ENCODE assay signal across 16 cellular contexts in the genomic region with DNA sequence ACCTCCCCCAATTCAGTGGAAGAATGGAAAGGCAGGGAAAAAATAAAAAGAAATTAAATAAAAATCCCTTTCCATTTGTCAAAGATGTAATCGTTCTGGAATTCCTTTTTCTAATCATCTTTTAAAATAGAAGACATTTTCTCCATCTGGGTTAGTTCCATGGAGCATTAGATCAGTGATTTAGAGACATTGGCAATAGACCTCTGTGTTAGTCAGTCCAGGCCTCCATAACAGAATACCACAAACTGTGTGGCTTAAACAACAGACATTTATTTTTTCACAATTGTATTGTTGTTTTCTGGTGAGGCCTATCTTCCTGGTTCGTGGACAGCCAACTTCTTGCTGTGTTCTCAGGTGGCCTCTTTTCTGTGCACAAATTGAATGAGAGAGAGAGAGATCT.
DNase-seq lines count a peak whose midpoint lies in the region; ATAC-seq, FAIRE-seq and TF ChIP-seq lines count a peak whose summit lies in the region.
"Had no signal": no experiment of that assay in that cellular context is flagged by ENCODE, and none has a peak within 500 bp of the region (broad histone marks: within the 10 kb centered on the region; RNA-seq: fewer than 3 reads in every experiment).

No MANE protein-coding gene starts in this region.

- DNase-seq in DND-41 (no peak), H54 (ENCODE audit: insufficient read length, low spot score) (no peak), fibroblast of mammary gland (ENCODE audit: low read depth) (peak; percentile 39), osteoblast (ENCODE audit: insufficient read length, low spot score, missing footprints) (no peak), DMS 273 (lab: John Stamatoyannopoulos, UW; ENCODE audit: unreplicated experiment) (no peak), SHP77 (lab: John Stamatoyannopoulos, UW) (no peak), glutamatergic neuron (no peak)
- DNase-seq: AML-193; Caco-2; CD8-positive, alpha-beta memory T cell; DMS53; H7 had no signal

- no peak; the same call in 2 of the 3 replicates for ATAC-seq in DND-41 (ENCODE audit: insufficient read depth, low read depth)
- no peak for ATAC-seq in HG02870 (IDR thresholded peaks at IDR 0.05; ENCODE audit: unreplicated experiment)
- ATAC-seq: K562 had no signal

- H3K36me3 Mint-ChIP-seq in glutamatergic neuron (ENCODE audit: unreplicated experiment) = no peaks in the 10 kb centered on the region

- H3K36me3 ChIP-seq in DND-41 (ENCODE audit: insufficient read depth, low read length) (no peaks in the 10 kb centered on the region), osteoblast (ENCODE audit: insufficient read depth, low read length) (no peaks in the 10 kb centered on the region)
- H3K36me3 ChIP-seq: BLaER1 had no signal

- H3K4me3 Mint-ChIP-seq in glutamatergic neuron (ENCODE audit: unreplicated experiment) = no peak overlapping the region
- H3K4me3 Mint-ChIP-seq: CD8-positive, alpha-beta memory T cell had no signal

- H3K79me2 ChIP-seq in DND-41 (ENCODE audit: insufficient read depth, low read length) = no peaks in the 10 kb centered on the region
- H3K79me2 ChIP-seq in osteoblast (ENCODE audit: insufficient read depth, low read length) = no peaks in the 10 kb centered on the region

- H3K4me1 Mint-ChIP-seq in glutamatergic neuron (ENCODE audit: low read depth, unreplicated experiment) = no peaks in the 10 kb centered on the region
- H3K4me1 Mint-ChIP-seq: CD8-positive, alpha-beta memory T cell had no signal

- peak overlapping the region; percentile 14; the same call in 1 of the 2 replicates for H2AFZ ChIP-seq in DND-41 (ENCODE audit: low read depth, low read length)
- H2AFZ ChIP-seq in osteoblast (ENCODE audit: low read length) = peak overlapping the region; percentile 24

- no peaks in the 10 kb centered on the region for H3K27me3 Mint-ChIP-seq in glutamatergic neuron (ENCODE audit: unreplicated experiment)

- no peak overlapping the region for H3K4me3 ChIP-seq in DND-41 (ENCODE audit: low read depth in 1 of 2, low read length in 2 of 2)
- H3K4me3 ChIP-seq in fibroblast of mammary gland (ENCODE audit: control insufficient read depth, low read depth, low read length) = no peak overlapping the region
- no peak overlapping the region for H3K4me3 ChIP-seq in osteoblast (ENCODE audit: insufficient read depth, low read length)
- H3K4me3 ChIP-seq: BLaER1, K562 had no signal

- H3K9me3 ChIP-seq in DND-41 (ENCODE audit: insufficient read depth, low read length, severe bottlenecking) (no peaks in the 10 kb centered on the region), osteoblast (ENCODE audit: low read depth, low read length) (no peaks in the 10 kb centered on the region)
- H3K9me3 ChIP-seq: BLaER1, Caco-2 had no signal

- FAIRE-seq in H54 (lab: Jason Lieb, UNC) = peak; percentile 57
- FAIRE-seq: GM19239 had no signal

- H3K27me3 ChIP-seq in DND-41 (ENCODE audit: insufficient read depth, low read length, poor library complexity) (no peaks in the 10 kb centered on the region), osteoblast (ENCODE audit: insufficient read depth, low read length) (no peaks in the 10 kb centered on the region)
- H3K27me3 ChIP-seq: BLaER1 had no signal

- H3K27ac Mint-ChIP-seq in glutamatergic neuron (ENCODE audit: unreplicated experiment) = no peak overlapping the region
- H3K27ac Mint-ChIP-seq: CD8-positive, alpha-beta memory T cell had no signal

- no peaks in the 10 kb centered on the region for H4K20me1 ChIP-seq in DND-41 (ENCODE audit: insufficient read depth, low read length)
- no peaks in the 10 kb centered on the region for H4K20me1 ChIP-seq in osteoblast (ENCODE audit: insufficient read depth, low read length)
- H4K20me1 ChIP-seq: BLaER1 had no signal

- H3K27ac ChIP-seq in DND-41 (ENCODE audit: low read length) (no peak overlapping the region), osteoblast (ENCODE audit: low read depth, low read length) (no peak overlapping the region)
- H3K27ac ChIP-seq: BLaER1 had no signal

- no peak for TF ChIP-seq POLR2A in H54 (IDR thresholded peaks at IDR 0.05; ENCODE audit: low read depth, low read length)

- H3K4me2 ChIP-seq in DND-41 (ENCODE audit: insufficient read depth, low read length) = no peak overlapping the region
- no peak overlapping the region for H3K4me2 ChIP-seq in osteoblast (ENCODE audit: insufficient read depth, low read length)
- H3K4me2 ChIP-seq: BLaER1 had no signal

- H3K9ac ChIP-seq in DND-41 (ENCODE audit: low read depth, low read length) = no peak overlapping the region
- H3K9ac ChIP-seq: BLaER1 had no signal

- H3K9me3 Mint-ChIP-seq in glutamatergic neuron (ENCODE audit: unreplicated experiment) = no peaks in the 10 kb centered on the region

- TF ChIP-seq CTCF in DND-41 (IDR thresholded peaks at IDR 0.05; ENCODE audit: borderline replicate concordance, extremely low read depth, low read length, poor library complexity, severe bottlenecking) = no peak
- TF ChIP-seq CTCF in fibroblast of mammary gland (conservative IDR thresholded peaks at IDR 0.05; ENCODE audit: control insufficient read depth, insufficient read depth, low read depth, low read length) = no peak
- TF ChIP-seq CTCF in osteoblast (IDR thresholded peaks at IDR 0.05; ENCODE audit: extremely low read depth, low read depth, low read length) = no peak
- TF ChIP-seq CTCF in glutamatergic neuron (IDR thresholded peaks at IDR 0.05; ENCODE audit: partially characterized antibody, unreplicated experiment) = no peak

- H3K4me1 ChIP-seq in DND-41 (ENCODE audit: insufficient read depth, low read length) (no peaks in the 10 kb centered on the region), osteoblast (ENCODE audit: insufficient read depth, low read length) (no peaks in the 10 kb centered on the region)
- H3K4me1 ChIP-seq: BLaER1, Caco-2 had no signal
